8 cellular contexts compared by ENCODE assay signal in genomic region chr9:100011062-100011681, GRCh38.
DNase-seq lines count a peak whose midpoint lies in the region; ATAC-seq and TF ChIP-seq lines count a peak whose summit lies in the region.

No MANE protein-coding gene starts in this region.

- intact Hi-C loops in activated naive CD4-positive, alpha-beta T cell treated with anti-CD3 and anti-CD28 coated beads for 36 hours (cut with micrococcal nuclease), result loop anchor here (1.0 to 2.0 kb wide), 7 partner anchors 128 to 848 kb away; no protein-coding TSS in a partner anchor
- intact Hi-C loops in prostate gland (cut with DNase I), result no loop called here

- peak; percentile 21 to 65 (median 54) for TF ChIP-seq CTCF in prostate gland (IDR thresholded peaks at IDR 0.05)

- H3K4me3 ChIP-seq in prostate gland, result no peak overlapping the region

- H3K4me1 Mint-ChIP-seq in activated naive CD4-positive, alpha-beta T cell treated with anti-CD3 and anti-CD28 coated beads for 36 hours (ENCODE audit: low read depth), result no peaks in the 10 kb centered on the region

- ATAC-seq in HG03460 (IDR thresholded peaks at IDR 0.05; ENCODE audit: unreplicated experiment), result no peak

- CTCF ChIA-PET in activated naive CD4-positive, alpha-beta T cell treated with anti-CD3 and anti-CD28 coated beads for 36 hours (lab: Charles Lee), result interaction anchor here (0.5 to 1.6 kb wide), 7 partner anchors 13 to 432 kb away, joined by 3 to 6 read pairs (median 3); no protein-coding TSS in a partner anchor

- no peaks in the 10 kb centered on the region for H3K9me3 ChIP-seq in prostate gland

- WGBS in prostate gland, result 67% methylated on average over 1 of the region's 1 CpG

- H3K27ac ChIP-seq in prostate gland, result no peak overlapping the region

- no peaks in the 10 kb centered on the region for H3K4me1 ChIP-seq in prostate gland (replicated peaks)

- no peaks in the 10 kb centered on the region for H3K27me3 Mint-ChIP-seq in activated naive CD4-positive, alpha-beta T cell treated with anti-CD3 and anti-CD28 coated beads for 36 hours (ENCODE audit: low read depth)

- H3K36me3 Mint-ChIP-seq in activated naive CD4-positive, alpha-beta T cell treated with anti-CD3 and anti-CD28 coated beads for 36 hours (ENCODE audit: low read depth), result peaks cover 22% of the 10 kb centered on the region

- H3K27me3 ChIP-seq in prostate gland (replicated peaks; ENCODE audit: insufficient read depth), result no peaks in the 10 kb centered on the region

- H3K9me3 Mint-ChIP-seq in activated naive CD4-positive, alpha-beta T cell treated with anti-CD3 and anti-CD28 coated beads for 36 hours, result peaks cover 2% of the 10 kb centered on the region

- no peak overlapping the region for H3K4me3 Mint-ChIP-seq in activated naive CD4-positive, alpha-beta T cell treated with anti-CD3 and anti-CD28 coated beads for 36 hours

- H3K36me3 ChIP-seq in prostate gland, result no peaks in the 10 kb centered on the region

- no peak for TF ChIP-seq POLR2A in prostate gland (IDR thresholded peaks at IDR 0.05)

- DNase-seq in activated naive CD4-positive, alpha-beta T cell treated with anti-CD3 and anti-CD28 coated beads for 36 hours, result peak; percentile 67
- DNase-seq in activated naive CD4-positive, alpha-beta T cell treated with Interleukin-2 at 50 U/mL for 16 hours, result no peak
- peak; percentile 43 for DNase-seq in NCI-H146 (lab: John Stamatoyannopoulos, UW)
- peak; percentile 2 for DNase-seq in T1000 (lab: John Stamatoyannopoulos, UW)
- DNase-seq in fibroblast of gingiva (ENCODE audit: low read depth), result peak; percentile 40
- no peak for DNase-seq in prostate gland (ENCODE audit: low spot score)
- no peak for DNase-seq in middle frontal gyrus (ENCODE audit: extremely low spot score, low spot score)

- no peak overlapping the region for H3K27ac Mint-ChIP-seq in activated naive CD4-positive, alpha-beta T cell treated with anti-CD3 and anti-CD28 coated beads for 36 hours

Comparison
In these comparisons a context has a peak if more than half of its experiments do, and no peak if none do; other contexts are left out.
1. DNase-seq: peak in activated naive CD4-positive, alpha-beta T cell treated with anti-CD3 and anti-CD28 coated beads for 36 hours (single experiment), NCI-H146 (single experiment), T1000 (single experiment) and fibroblast of gingiva (single experiment); none in activated naive CD4-positive, alpha-beta T cell treated with Interleukin-2 at 50 U/mL for 16 hours (single experiment), prostate gland (single experiment) and middle frontal gyrus (single experiment).